8 cellular contexts compared by ENCODE assay signal in the genomic region with DNA sequence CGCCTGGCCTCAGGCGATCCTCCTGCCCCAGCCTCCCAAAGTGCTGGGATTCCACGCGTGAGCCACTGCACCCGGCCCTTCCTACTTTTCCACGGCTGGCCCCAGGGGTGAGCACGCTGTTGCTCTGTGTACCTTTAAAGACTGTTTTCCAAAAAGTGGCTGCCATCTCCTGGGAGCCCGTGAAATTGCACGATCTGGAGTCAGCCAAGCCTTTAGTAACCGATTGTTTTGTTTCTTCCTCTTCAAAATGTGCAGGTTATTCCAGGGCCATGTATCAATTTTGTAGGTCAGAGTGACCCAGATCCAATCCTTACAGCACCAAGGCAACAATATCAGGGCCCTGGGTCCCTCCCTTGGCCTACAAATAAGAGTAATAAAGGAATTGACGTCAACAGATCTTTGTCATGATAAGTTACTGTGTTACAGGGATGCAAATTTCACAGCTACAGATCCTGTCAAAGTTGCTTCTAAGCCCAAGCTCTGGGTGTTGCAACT.
DNase-seq lines count a peak whose midpoint lies in the region; ATAC-seq and TF ChIP-seq lines count a peak whose summit lies in the region.

No MANE protein-coding gene starts in this region.

- no peaks in the 10 kb centered on the region for H3K27me3 ChIP-seq in A673 (replicated peaks; ENCODE audit: insufficient read depth, low read depth, low read length, poor library complexity)
- H3K27me3 ChIP-seq in esophagus squamous epithelium, result peaks cover 0 to 34% (median 0%) of the 10 kb centered on the region in 4 donors

- intact Hi-C loops in A673 (cut with micrococcal nuclease; ENCODE audit: unreplicated experiment), result loop anchor here (2.0 kb wide), 1 partner anchor 288 kb away; no protein-coding TSS in a partner anchor
- intact Hi-C loops in esophagus squamous epithelium (cut with DNase I), result loop anchor here (5.0 kb wide), 1 partner anchor 289 kb away; no protein-coding TSS in a partner anchor

- POLR2A ChIA-PET in A673 (lab: Charles Lee; ENCODE audit: low non-redundant PET), result no interaction called here

- no peak for TF ChIP-seq POLR2A in esophagus squamous epithelium (IDR thresholded peaks at IDR 0.05)

- ATAC-seq in HG02981 (IDR thresholded peaks at IDR 0.05; ENCODE audit: unreplicated experiment) (peak; percentile 65), GM18519 (IDR thresholded peaks at IDR 0.05; ENCODE audit: low FRiP score, unreplicated experiment) (no peak)

- no TSS peak for BruUV-seq in A673 (replicated peaks; lab: Mats Ljungman, UMichigan)

- CTCF ChIA-PET in A673 (lab: Charles Lee), result interaction anchor here (0.6 to 0.8 kb wide), 6 partner anchors 202 to 1942 kb away, joined by 5 to 6 read pairs (median 5); no protein-coding TSS in a partner anchor

- peak overlapping the region; percentile 54 to 88 (median 76) for H3K27ac Mint-ChIP-seq in nephron

- TF ChIP-seq CTCF in A673 (conservative IDR thresholded peaks at IDR 0.05; ENCODE audit: low read depth, low read length) (peak; percentile 79), GM12872 (IDR thresholded peaks at IDR 0.05; ENCODE audit: insufficient read depth, low read depth, low read length) (peak; percentile 48; the same call in 2 of the 3 replicates), WI38 (IDR thresholded peaks at IDR 0.05; ENCODE audit: low read depth, low read length) (peak; percentile 66), esophagus squamous epithelium (IDR thresholded peaks at IDR 0.05) (peak; percentile 30 to 76 (median 59)), nephron (IDR thresholded peaks at IDR 0.05; ENCODE audit: unreplicated experiment in 3 of 3) (peak; percentile 60 to 75 (median 71))

- peaks cover 10% of the 10 kb centered on the region for H3K4me1 Mint-ChIP-seq in nephron

- no peak overlapping the region for H3K4me3 Mint-ChIP-seq in nephron

- no peaks in the 10 kb centered on the region for H3K9me3 ChIP-seq in A673 (ENCODE audit: low read depth, low read length, poor library complexity, severe bottlenecking)
- no peaks in the 10 kb centered on the region for H3K9me3 ChIP-seq in esophagus squamous epithelium

- H3K9me3 Mint-ChIP-seq in nephron, result no peaks in the 10 kb centered on the region

- H3K36me3 ChIP-seq in A673 (ENCODE audit: insufficient read depth, low read length, poor library complexity, severe bottlenecking) (no peaks in the 10 kb centered on the region), esophagus squamous epithelium (no peaks in the 10 kb centered on the region)

- no peaks in the 10 kb centered on the region for H3K36me3 Mint-ChIP-seq in nephron (ENCODE audit: low read depth)

- no peak overlapping the region for H3K4me3 ChIP-seq in A673 (ENCODE audit: low read depth, low read length, poor library complexity, severe bottlenecking)
- H3K4me3 ChIP-seq in WI38 (ENCODE audit: low read depth, low read length), result no peak overlapping the region
- no peak overlapping the region for H3K4me3 ChIP-seq in esophagus squamous epithelium

- H3K27me3 Mint-ChIP-seq in nephron (ENCODE audit: low read depth), result peaks cover 16% of the 10 kb centered on the region

- H3K27ac ChIP-seq in A673 (ENCODE audit: low read depth, low read length, poor library complexity, severe bottlenecking) (no peak overlapping the region), esophagus squamous epithelium (peak overlapping the region in 2 of 4 donors; percentile 42 to 70)

- H3K4me1 ChIP-seq in A673 (ENCODE audit: insufficient read depth, low read length, poor library complexity, severe bottlenecking) (peaks cover 10% of the 10 kb centered on the region), esophagus squamous epithelium (peaks cover 0 to 28% (median 9%) of the 10 kb centered on the region in 3 donors)

- peak; percentile 75 for DNase-seq in A673 (ENCODE audit: low spot score)
- peak; percentile 67 for DNase-seq in NCI-H2107 treated with DMSO at 0.1 percent for 48 hours (lab: John Stamatoyannopoulos, UW; ENCODE audit: unreplicated experiment)
- DNase-seq in esophagus squamous epithelium (lab: John Stamatoyannopoulos, UW), result no peak

- WGBS in esophagus squamous epithelium, 2 donors, result 8 to 10% methylated on average over 9 to 11 of the region's 11 CpGs
